Comparison of ENCODE assay signal across 28 cellular contexts in genomic region chr12:86565038-86565437, GRCh38.
"Had no signal": no experiment of that assay in that cellular context is flagged by ENCODE, and none has a peak within 500 bp of the region (broad histone marks: within the 10 kb centered on the region; RNA-seq: fewer than 3 reads in every experiment).

No MANE protein-coding gene starts in this region.

- DNase-seq: colonic mucosa; cortex of kidney; dermis blood vessel endothelial cell; dorsolateral prefrontal cortex; effector CD4-positive, alpha-beta T cell; effector CD8-positive, alpha-beta T cell; effector memory CD4-positive, alpha-beta T cell; effector memory CD8-positive, alpha-beta T cell; endodermal cell; erythroblast; esophagus squamous epithelium; foreskin fibroblast; foreskin keratinocyte; foreskin melanocyte; gastrocnemius medialis; glutamatergic neuron; head of caudate nucleus; heart left ventricle; heart right ventricle had no signal

- H3K36me3 ChIP-seq: colonic mucosa, esophagus muscularis mucosa, esophagus squamous epithelium, gastrocnemius medialis, gastroesophageal sphincter, heart left ventricle, heart right ventricle had no signal

- H3K27me3 ChIP-seq: colonic mucosa, dorsolateral prefrontal cortex, esophagus muscularis mucosa, esophagus squamous epithelium, foreskin keratinocyte, gastrocnemius medialis, gastroesophageal sphincter, heart left ventricle, heart right ventricle had no signal

- H3K4me1 ChIP-seq: colonic mucosa, esophagus muscularis mucosa, esophagus squamous epithelium, gastrocnemius medialis, gastroesophageal sphincter, heart left ventricle, heart right ventricle had no signal

- FAIRE-seq: colon, endometrium, endothelial cell of umbilical vein, frontal cortex had no signal

- ATAC-seq: effector memory CD8-positive, alpha-beta T cell; esophagus mucosa; foreskin keratinocyte; gastrocnemius medialis; gastroesophageal sphincter; heart left ventricle; heart right ventricle had no signal

- H3K27ac ChIP-seq: colonic mucosa, coronary artery, dorsolateral prefrontal cortex, epithelial cell of prostate, esophagus muscularis mucosa, esophagus squamous epithelium, foreskin keratinocyte, gastrocnemius medialis, gastroesophageal sphincter, heart left ventricle, heart right ventricle had no signal

- H3K9me3 ChIP-seq: colonic mucosa, gastrocnemius medialis had no signal

- H3K4me3 ChIP-seq: colonic mucosa, coronary artery, dorsolateral prefrontal cortex, esophagus muscularis mucosa, esophagus squamous epithelium, gastrocnemius medialis, gastroesophageal sphincter, heart left ventricle, heart right ventricle had no signal
